ENCODE assay signal across 1 cellular context in genomic region chr22:23893957-23894709, GRCh38.
TF ChIP-seq lines count a peak whose summit lies in the region.

TSS of gene MIF (plus strand) at chr22:23894383. CDS start at chr22:23894475, 92 bp downstream.

TF ChIP-seq in HepG2, 621 proteins besides CTCF, POLR2A, EP300 and RAD21 (continued from another document and continues in another):
- TF ChIP-seq TCF7L2 (IDR thresholded peaks at IDR 0.05; ENCODE audit: low read depth, low read length) (no peak), SNAI1 (CRISPR knock-in tag; IDR thresholded peaks at IDR 0.05; ENCODE audit: borderline replicate concordance) (0 out of 2 replicates have a peak, but pooled peaks have one; percentile 48), ATF4 (CRISPR knock-in tag; IDR thresholded peaks at IDR 0.05) (peak in 1 of 2 experiments; percentile 15; a peak in 1 of 4 replicates), NFE2 (CRISPR knock-in tag; IDR thresholded peaks at IDR 0.05) (no peak), MED1 (CRISPR knock-in tag; IDR thresholded peaks at IDR 0.05) (peak; percentile 83), SETDB1 (CRISPR knock-in tag; IDR thresholded peaks at IDR 0.05; ENCODE audit: borderline replicate concordance) (no peak), SMARCC2 (IDR thresholded peaks at IDR 0.05) (no peak), TBP (CRISPR knock-in tag; IDR thresholded peaks at IDR 0.05) (no peak), ARNTL (CRISPR knock-in tag; IDR thresholded peaks at IDR 0.05) (no peak), KAT7 (CRISPR knock-in tag; IDR thresholded peaks at IDR 0.05; ENCODE audit: borderline replicate concordance) (no peak; the same call in 1 of the 2 replicates), ZNF816 (CRISPR knock-in tag; IDR thresholded peaks at IDR 0.05; ENCODE audit: borderline replicate concordance) (peak; percentile 93), ZNF343 (CRISPR knock-in tag; IDR thresholded peaks at IDR 0.05) (0 out of 2 replicates have a peak, but pooled peaks have one; percentile 34), ZNF354B (CRISPR knock-in tag; IDR thresholded peaks at IDR 0.05) (no peak), MIER3 (CRISPR knock-in tag; IDR thresholded peaks at IDR 0.05; ENCODE audit: borderline replicate concordance) (peak; percentile 17; the same call in 1 of the 2 replicates), MXI1 (IDR thresholded peaks at IDR 0.05; ENCODE audit: borderline replicate concordance, low read depth, low read length) (peak; percentile 74; the same call in 1 of the 3 replicates), ETS1 (CRISPR knock-in tag; IDR thresholded peaks at IDR 0.05) (0 out of 2 replicates have a peak, but pooled peaks have one; percentile 49), DNMT1 (CRISPR knock-in tag; IDR thresholded peaks at IDR 0.05) (no peak), PCBP2 (optimal IDR thresholded peaks at IDR 0.05; ENCODE audit: low read depth, low read length, poor library complexity, severe bottlenecking) (no peak), GATAD2A (CRISPR knock-in tag; IDR thresholded peaks at IDR 0.05) (peak; percentile 64), ZNF605 (CRISPR knock-in tag; IDR thresholded peaks at IDR 0.05) (peak; percentile 85), ATF7-NPFF (CRISPR knock-in tag; IDR thresholded peaks at IDR 0.05; ENCODE audit: low read depth) (peak; percentile 86), SUZ12 (IDR thresholded peaks at IDR 0.05; ENCODE audit: low read depth, low read length) (no peak), ZNF30 (CRISPR knock-in tag; IDR thresholded peaks at IDR 0.05) (peak; percentile 79; the same call in 1 of the 2 replicates), NFKBIZ (CRISPR knock-in tag; IDR thresholded peaks at IDR 0.05) (no peak), CERS6 (CRISPR knock-in tag; IDR thresholded peaks at IDR 0.05) (no peak), CSRNP1 (CRISPR knock-in tag; IDR thresholded peaks at IDR 0.05) (peak; percentile 89), JUND (CRISPR knock-in tag; IDR thresholded peaks at IDR 0.05) (no peak), ATF2 (CRISPR knock-in tag; IDR thresholded peaks at IDR 0.05) (no peak), GRHL1 (CRISPR knock-in tag; conservative IDR thresholded peaks at IDR 0.05) (no peak), RELA (CRISPR knock-in tag; IDR thresholded peaks at IDR 0.05) (no peak), HNF1B (CRISPR knock-in tag; IDR thresholded peaks at IDR 0.05) (peak; percentile 94), KDM1A (CRISPR knock-in tag; IDR thresholded peaks at IDR 0.05) (no peak), SKI (IDR thresholded peaks at IDR 0.05; ENCODE audit: partially characterized antibody) (no peak), KDM3A (CRISPR knock-in tag; IDR thresholded peaks at IDR 0.05; ENCODE audit: low read depth) (0 out of 2 replicates have a peak, but pooled peaks have one; percentile 12), ZNF737 (CRISPR knock-in tag; IDR thresholded peaks at IDR 0.05; ENCODE audit: borderline replicate concordance) (0 out of 2 replicates have a peak, but pooled peaks have one; percentile 62), ZNF75D (CRISPR knock-in tag; IDR thresholded peaks at IDR 0.05; ENCODE audit: borderline replicate concordance) (no peak), RBM22 (optimal IDR thresholded peaks at IDR 0.05; ENCODE audit: low read length) (no peak), IRX3 (CRISPR knock-in tag; IDR thresholded peaks at IDR 0.05; ENCODE audit: borderline replicate concordance, low read depth) (peak; percentile 56; the same call in 1 of the 2 replicates), ZNF704 (CRISPR knock-in tag; IDR thresholded peaks at IDR 0.05; ENCODE audit: borderline replicate concordance) (peak; percentile 64; the same call in 1 of the 2 replicates), ZNF607 (CRISPR knock-in tag; IDR thresholded peaks at IDR 0.05; ENCODE audit: borderline replicate concordance) (peak; percentile 95), ATF3 (CRISPR knock-in tag; IDR thresholded peaks at IDR 0.05) (no peak), ZNF512B (CRISPR knock-in tag; IDR thresholded peaks at IDR 0.05; ENCODE audit: borderline replicate concordance) (peak; percentile 82; the same call in 1 of the 2 replicates), ZNF337 (CRISPR knock-in tag; IDR thresholded peaks at IDR 0.05; ENCODE audit: borderline replicate concordance, low read depth) (no peak), POLR2G (IDR thresholded peaks at IDR 0.05; ENCODE audit: low read depth, low read length) (peak; percentile 93), SAFB2 (CRISPR knock-in tag; IDR thresholded peaks at IDR 0.05; ENCODE audit: borderline replicate concordance, low read depth) (peak; percentile 74; the same call in 1 of the 2 replicates), KLF11 (CRISPR knock-in tag; IDR thresholded peaks at IDR 0.05) (0 out of 2 replicates have a peak, but pooled peaks have one; percentile 44), LCORL (IDR thresholded peaks at IDR 0.05) (no peak), LCORL (CRISPR knock-in tag; IDR thresholded peaks at IDR 0.05) (peak; percentile 58), SIN3A (IDR thresholded peaks at IDR 0.05; ENCODE audit: borderline replicate concordance, low read depth, low read length) (no peak; the same call in 1 of the 2 replicates), ZNF530 (CRISPR knock-in tag; IDR thresholded peaks at IDR 0.05; ENCODE audit: low read depth) (no peak; the same call in 1 of the 2 replicates), CHCHD3 (CRISPR knock-in tag; IDR thresholded peaks at IDR 0.05) (no peak; the same call in 1 of the 2 replicates), BCL3 (CRISPR knock-in tag; IDR thresholded peaks at IDR 0.05) (0 out of 2 replicates have a peak, but pooled peaks have one; percentile 18)
